In genomic region chr9:100515578-100516494, GRCh38 we compare ENCODE assay signal across 19 cellular contexts. TPM values are rescaled to one million over a fixed set of nuclear protein-coding genes. Genes with fewer than 3 reads are reported as not detected.
A peak's percentile ranks its signal among the peaks of the same experiment; 100 is the strongest.
DNase-seq lines count a peak whose midpoint lies in the region; ATAC-seq and TF ChIP-seq lines count a peak whose summit lies in the region.
"Had no signal": no experiment of that assay in that cellular context is flagged by ENCODE, and none has a peak within 500 bp of the region (broad histone marks: within the 10 kb centered on the region; RNA-seq: fewer than 3 reads in every experiment).

No MANE protein-coding gene starts in this region.

- H3K27me3 Mint-ChIP-seq in endothelial cell (ENCODE audit: unreplicated experiment) (no peaks in the 10 kb centered on the region), mesothelial cell of epicardium (ENCODE audit: low read depth) (no peaks in the 10 kb centered on the region)

- peaks cover 6% of the 10 kb centered on the region for H3K36me3 Mint-ChIP-seq in endothelial cell (ENCODE audit: low read depth, unreplicated experiment)
- peaks cover 6% of the 10 kb centered on the region for H3K36me3 Mint-ChIP-seq in mesothelial cell of epicardium
- H3K36me3 Mint-ChIP-seq: activated naive CD8-positive, alpha-beta T cell treated with anti-CD3 and anti-CD28 coated beads, Interleukin-2, amount 10 ng/mL, durations not matched to agents 7 days and 5 days had no signal

- H3K4me1 Mint-ChIP-seq in endothelial cell (ENCODE audit: unreplicated experiment) (peaks cover 4% of the 10 kb centered on the region), mesothelial cell of epicardium (peaks cover 16% of the 10 kb centered on the region)
- H3K4me1 Mint-ChIP-seq: activated naive CD8-positive, alpha-beta T cell treated with anti-CD3 and anti-CD28 coated beads, Interleukin-2, amount 10 ng/mL, durations not matched to agents 7 days and 5 days had no signal

- H3K4me3 ChIP-seq in AG10803 (ENCODE audit: low read length): no peak overlapping the region

- no peak for ATAC-seq in HG03571 (IDR thresholded peaks at IDR 0.05; ENCODE audit: unreplicated experiment)
- no peak for ATAC-seq in GM21529 (IDR thresholded peaks at IDR 0.05; ENCODE audit: unreplicated experiment)
- ATAC-seq: activated T-cell treated with anti-CD3 and anti-CD28 coated beads, Interleukin-2, amount 50 U/mL, for 4 hours; Panc1 had no signal

- H3K4me3 Mint-ChIP-seq in endothelial cell (ENCODE audit: unreplicated experiment): no peak overlapping the region
- H3K4me3 Mint-ChIP-seq in mesothelial cell of epicardium: no peak overlapping the region
- H3K4me3 Mint-ChIP-seq: activated naive CD8-positive, alpha-beta T cell treated with anti-CD3 and anti-CD28 coated beads, Interleukin-2, amount 10 ng/mL, durations not matched to agents 7 days and 5 days; activated T-cell treated with anti-CD3 and anti-CD28 coated beads, Interleukin-2, amount 50 U/mL, for 4 hours had no signal

- DNase-seq in AG10803 (ENCODE audit: low read depth) (peak; percentile 26), NCI-H460 (ENCODE audit: extremely low read depth, low read depth) (peak; percentile 19), endothelial cell (ENCODE audit: low spot score) (no peak), mesothelial cell of epicardium (ENCODE audit: low spot score in 2 of 2, unreplicated experiment in 2 of 2) (no peak), cortex of kidney (lab: John Stamatoyannopoulos, UW) (no peak), NK-92 (lab: John Stamatoyannopoulos, UW; ENCODE audit: unreplicated experiment) (no peak)
- DNase-seq: activated CD4-positive, alpha-beta T cell treated with anti-CD3 and anti-CD28 coated beads, Interleukin-2, amount 50 U/mL, for 48 hours; activated naive CD8-positive, alpha-beta T cell treated with anti-CD3 and anti-CD28 coated beads, Interleukin-2, amount 10 ng/mL, durations not matched to agents 7 days and 5 days; activated T-cell treated with anti-CD3 and anti-CD28 coated beads, Interleukin-2, amount 50 U/mL, for 4 hours; GF-D8; hippocampal formation; kidney glomerular epithelial cell; NCI-H1694 treated with DMSO at 0.1 percent for 48 hours; NCI-H69; stimulated activated CD4-positive, alpha-beta T cell treated with anti-CD3 and anti-CD28 coated beads, Interleukin-12 subunit alpha, Interleukin-12 subunit beta, amount 100 ng/mL, for 4 hours; stimulated activated naive CD4-positive, alpha-beta T cell treated with Interleukin-2 at 50 U/mL for 16 hours had no signal

- H3K27ac Mint-ChIP-seq in endothelial cell (ENCODE audit: unreplicated experiment) (peak overlapping the region; percentile 62), mesothelial cell of epicardium (peak overlapping the region; percentile 91)
- H3K27ac Mint-ChIP-seq: activated naive CD8-positive, alpha-beta T cell treated with anti-CD3 and anti-CD28 coated beads, Interleukin-2, amount 10 ng/mL, durations not matched to agents 7 days and 5 days had no signal

- TF ChIP-seq CTCF in AG10803 (conservative IDR thresholded peaks at IDR 0.05; ENCODE audit: low read length) (no peak), endothelial cell (IDR thresholded peaks at IDR 0.05; ENCODE audit: unreplicated experiment) (no peak), mesothelial cell of epicardium (IDR thresholded peaks at IDR 0.05; ENCODE audit: unreplicated experiment) (no peak)

- no peaks in the 10 kb centered on the region for H3K9me3 Mint-ChIP-seq in endothelial cell (ENCODE audit: unreplicated experiment)
- no peaks in the 10 kb centered on the region for H3K9me3 Mint-ChIP-seq in mesothelial cell of epicardium
- H3K9me3 Mint-ChIP-seq: activated T-cell treated with anti-CD3 and anti-CD28 coated beads, Interleukin-2, amount 50 U/mL, for 4 hours had no signal

RNA-seq across cellular contexts. Expression of gene TMEFF1, which starts 42.9 kb away (rescaled TPM):
- 0.42 and 1.5 TPM in 2 replicates for total RNA-seq in NCI-H460 (2014; rRNA removed; shearing (Covaris generic))
- 5.5 and 7.5 TPM in 2 replicates for polyA plus RNA-seq in NCI-H460 (2014; cell fraction: nucleus; rRNA removed)
- 45.8 TPM for total RNA-seq in endothelial cell (ENCODE audit: unreplicated experiment)
- total RNA-seq in mesothelial cell of epicardium: 19.6 to 25.5 TPM (median 24.3 TPM) in 3 replicates

Comparison
In these comparisons a context has a peak if more than half of its experiments do, and no peak if none do; other contexts are left out.
1. DNase-seq: peak in AG10803 (single experiment) and NCI-H460 (single experiment); none in endothelial cell (single experiment), mesothelial cell of epicardium (0 of 2), cortex of kidney (single experiment) and NK-92 (single experiment).